8 cellular contexts compared by ENCODE assay signal in the genomic region with DNA sequence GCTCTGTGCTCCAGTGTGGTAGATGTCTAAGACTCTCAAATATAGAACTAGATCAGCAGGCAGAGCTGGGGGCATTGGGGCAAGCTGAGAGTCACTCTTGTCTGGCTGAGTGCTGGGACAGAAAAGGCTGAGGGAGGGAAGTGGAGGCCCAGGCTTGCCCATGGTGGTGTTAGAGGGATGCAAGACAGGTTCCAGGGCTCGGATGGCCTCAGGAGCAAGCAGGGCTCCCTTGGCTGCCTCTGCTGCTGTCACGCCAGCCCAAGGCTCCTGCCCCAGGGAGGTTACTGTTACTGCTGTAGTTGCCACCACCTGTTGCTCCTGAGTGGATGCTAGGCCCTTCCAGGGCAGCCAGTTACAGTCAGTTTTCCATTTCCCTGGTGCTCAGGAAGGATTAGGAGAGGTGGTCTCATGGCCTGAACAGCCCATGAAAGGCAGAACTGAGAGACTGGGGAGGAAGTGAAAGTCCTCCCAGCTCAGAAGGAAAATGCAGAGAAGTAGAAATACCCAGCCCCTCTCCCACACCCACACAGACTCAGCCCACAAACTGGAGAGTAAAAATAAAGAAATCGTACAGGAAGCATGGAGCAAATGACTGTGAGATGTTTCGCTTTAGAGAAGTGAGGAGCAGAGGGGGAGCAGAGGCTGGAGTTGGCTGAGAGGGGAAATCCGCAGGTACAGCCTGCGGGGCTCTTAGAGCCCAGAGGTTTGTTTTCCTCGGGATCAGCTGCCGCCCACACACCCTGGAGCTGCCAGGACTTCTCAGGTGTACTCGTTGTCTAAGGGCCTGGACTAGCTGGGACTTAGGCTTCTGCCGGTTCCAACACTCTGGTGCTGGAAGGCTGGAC. TPM values are rescaled to one million over a fixed set of nuclear protein-coding genes. Genes with fewer than 3 reads are reported as not detected.
DNase-seq lines count a peak whose midpoint lies in the region; ATAC-seq and TF ChIP-seq lines count a peak whose summit lies in the region.

No MANE protein-coding gene starts in this region.

- no peaks in the 10 kb centered on the region for H4K20me1 ChIP-seq in hepatocyte (ENCODE audit: insufficient read depth, poor library complexity, severe bottlenecking)

- TF ChIP-seq CTCF in activated CD8-positive, alpha-beta T cell treated with anti-CD3 and anti-CD28 coated beads for 36 hours (IDR thresholded peaks at IDR 0.05), result no peak
- no peak for TF ChIP-seq CTCF in hepatocyte (IDR thresholded peaks at IDR 0.05; ENCODE audit: poor library complexity)

- no peaks in the 10 kb centered on the region for H3K27me3 Mint-ChIP-seq in CD4-positive, CD25-positive, alpha-beta regulatory T cell
- no peaks in the 10 kb centered on the region for H3K27me3 Mint-ChIP-seq in activated CD8-positive, alpha-beta T cell treated with anti-CD3 and anti-CD28 coated beads for 36 hours

- WGBS in hepatocyte (ENCODE audit: low lambda C conversion rate, missing lambda C conversion rate), result 66% methylated on average over 10 of the region's 10 CpGs

- no peak overlapping the region for H2AFZ ChIP-seq in hepatocyte

- intact Hi-C loops in activated CD8-positive, alpha-beta T cell treated with anti-CD3 and anti-CD28 coated beads for 36 hours (cut with micrococcal nuclease), result loop anchor here (2.0 to 5.0 kb wide), 2 partner anchors 32 to 55 kb away; no protein-coding TSS in a partner anchor

- peak overlapping the region; percentile 84 to 98 (median 96) for H3K27ac Mint-ChIP-seq in CD4-positive, CD25-positive, alpha-beta regulatory T cell
- peak overlapping the region; percentile 78 for H3K27ac Mint-ChIP-seq in activated CD8-positive, alpha-beta T cell treated with anti-CD3 and anti-CD28 coated beads for 36 hours

- peaks cover 23% of the 10 kb centered on the region for H3K79me2 ChIP-seq in hepatocyte

- peak overlapping the region; percentile 93 for H3K4me3 ChIP-seq in CD4-positive, CD25-positive, alpha-beta regulatory T cell (ENCODE audit: low read depth, low read length)
- no peak overlapping the region for H3K4me3 ChIP-seq in hepatocyte

- no peaks in the 10 kb centered on the region for H3K27me3 ChIP-seq in CD4-positive, CD25-positive, alpha-beta regulatory T cell (ENCODE audit: control insufficient read depth, insufficient read depth, low read length)
- no peaks in the 10 kb centered on the region for H3K27me3 ChIP-seq in hepatocyte

- POLR2A ChIA-PET in activated CD8-positive, alpha-beta T cell treated with anti-CD3 and anti-CD28 coated beads for 36 hours (lab: Charles Lee), result interaction anchor here (0.8 to 5.3 kb wide), 6 partner anchors 12 to 79 kb away, joined by 3 to 39 read pairs (median 4); no protein-coding TSS in a partner anchor

- peak overlapping the region; percentile 95 to 99 (median 98) for H3K4me3 Mint-ChIP-seq in CD4-positive, CD25-positive, alpha-beta regulatory T cell
- H3K4me3 Mint-ChIP-seq in activated CD8-positive, alpha-beta T cell treated with anti-CD3 and anti-CD28 coated beads for 36 hours, result peak overlapping the region; percentile 70

- H3K36me3 Mint-ChIP-seq in CD4-positive, CD25-positive, alpha-beta regulatory T cell, result peaks cover 14% of the 10 kb centered on the region
- H3K36me3 Mint-ChIP-seq in activated CD8-positive, alpha-beta T cell treated with anti-CD3 and anti-CD28 coated beads for 36 hours (ENCODE audit: low read depth), result no peaks in the 10 kb centered on the region

- H3K9me2 ChIP-seq in hepatocyte (replicated peaks; ENCODE audit: insufficient read depth), result no peaks in the 10 kb centered on the region

- no peaks in the 10 kb centered on the region for H3K9me3 Mint-ChIP-seq in CD4-positive, CD25-positive, alpha-beta regulatory T cell
- H3K9me3 Mint-ChIP-seq in activated CD8-positive, alpha-beta T cell treated with anti-CD3 and anti-CD28 coated beads for 36 hours, result no peaks in the 10 kb centered on the region

- H3K4me1 ChIP-seq in CD4-positive, CD25-positive, alpha-beta regulatory T cell (ENCODE audit: control insufficient read depth, insufficient read depth, low read length, poor library complexity, severe bottlenecking), result peaks cover 85% of the 10 kb centered on the region
- H3K4me1 ChIP-seq in hepatocyte (ENCODE audit: insufficient read depth), result peaks cover 37% of the 10 kb centered on the region

- peak in 1 of 3 donors; percentile 54 for DNase-seq in CD4-positive, CD25-positive, alpha-beta regulatory T cell
- DNase-seq in activated CD8-positive, alpha-beta T cell treated with anti-CD3 and anti-CD28 coated beads for 36 hours, result peak; percentile 79
- DNase-seq in hepatocyte (ENCODE audit: low spot score), result no peak
- peak; percentile 50 for DNase-seq in stimulated activated CD4-positive, alpha-beta T cell treated with anti-CD3 and anti-CD28 coated beads, Interleukin-4, amount 100 ng/mL, for 1 hour
- DNase-seq in NCI-H1436 treated with DMSO at 0.1 percent for 48 hours (lab: John Stamatoyannopoulos, UW), result no peak
- no peak for DNase-seq in DMS 273 (lab: John Stamatoyannopoulos, UW; ENCODE audit: unreplicated experiment)

- ATAC-seq in CD4-positive, CD25-positive, alpha-beta regulatory T cell (ENCODE audit: low read depth in 2 of 2), result no peak
- ATAC-seq in HG02884 (IDR thresholded peaks at IDR 0.05; ENCODE audit: unreplicated experiment) (peak; percentile 38), GM21390 (IDR thresholded peaks at IDR 0.05; ENCODE audit: unreplicated experiment) (no peak)
- ATAC-seq in activated CD8-positive, alpha-beta T cell treated with anti-CD3 and anti-CD28 coated beads for 36 hours, result peak; percentile 31

- H3K36me3 ChIP-seq in CD4-positive, CD25-positive, alpha-beta regulatory T cell (ENCODE audit: control insufficient read depth, insufficient read depth, low read length), result peaks cover 4% of the 10 kb centered on the region
- H3K36me3 ChIP-seq in hepatocyte (replicated peaks; ENCODE audit: insufficient read depth, low read depth), result no peaks in the 10 kb centered on the region

- H3K4me1 Mint-ChIP-seq in CD4-positive, CD25-positive, alpha-beta regulatory T cell, result peaks cover 14 to 81% (median 52%) of the 10 kb centered on the region in 4 donors
- peaks cover 82% of the 10 kb centered on the region for H3K4me1 Mint-ChIP-seq in activated CD8-positive, alpha-beta T cell treated with anti-CD3 and anti-CD28 coated beads for 36 hours (ENCODE audit: low read depth)

- CTCF ChIA-PET in activated CD8-positive, alpha-beta T cell treated with anti-CD3 and anti-CD28 coated beads for 36 hours (lab: Charles Lee), result interaction anchor here (0.8 to 3.8 kb wide), 9 partner anchors 10 to 79 kb away, joined by 3 to 20 read pairs (median 6); no protein-coding TSS in a partner anchor

- H3K9me3 ChIP-seq in CD4-positive, CD25-positive, alpha-beta regulatory T cell (ENCODE audit: control insufficient read depth in 2 of 2, low read length in 2 of 2), result no peaks in the 10 kb centered on the region
- no peaks in the 10 kb centered on the region for H3K9me3 ChIP-seq in hepatocyte (ENCODE audit: low read depth)

- H3K4me2 ChIP-seq in hepatocyte, result peak overlapping the region; percentile 94

- peak overlapping the region; percentile 87 for H3K27ac ChIP-seq in CD4-positive, CD25-positive, alpha-beta regulatory T cell (ENCODE audit: insufficient read depth, low read length, poor library complexity, severe bottlenecking)
- H3K27ac ChIP-seq in hepatocyte, result peak overlapping the region; percentile 96

RNA-seq across cellular contexts. Expression of gene IL6R, which starts 2.1 kb away (rescaled TPM):
- total RNA-seq in CD4-positive, CD25-positive, alpha-beta regulatory T cell, result 135 TPM
- 10 to 100 TPM; 54.5 to 84.4 (median 62.2) TPM for polyA plus RNA-seq in CD4-positive, CD25-positive, alpha-beta regulatory T cell
- total RNA-seq in activated CD8-positive, alpha-beta T cell treated with anti-CD3 and anti-CD28 coated beads for 36 hours, result 1 to 10 TPM; 2.2 to 2.5 TPM
- total RNA-seq in hepatocyte, result 35.1 and 58.0 TPM in 2 replicates
- 38.5 and 39.2 TPM in 2 replicates for polyA plus RNA-seq in hepatocyte

Comparison
In these comparisons a context has a peak if more than half of its experiments do, and no peak if none do; other contexts are left out.
1. ATAC-seq: peak in HG02884 (single experiment) and activated CD8-positive, alpha-beta T cell treated with anti-CD3 and anti-CD28 coated beads for 36 hours (single experiment); none in CD4-positive, CD25-positive, alpha-beta regulatory T cell (0 of 2) and GM21390 (single experiment).
2. DNase-seq: peak in activated CD8-positive, alpha-beta T cell treated with anti-CD3 and anti-CD28 coated beads for 36 hours (single experiment) and stimulated activated CD4-positive, alpha-beta T cell treated with anti-CD3 and anti-CD28 coated beads, Interleukin-4, amount 100 ng/mL, for 1 hour (single experiment); none in hepatocyte (single experiment), NCI-H1436 treated with DMSO at 0.1 percent for 48 hours (single experiment) and DMS 273 (single experiment).
3. RNA of gene IL6R, which starts 2.1 kb away (total RNA-seq): 135 TPM in CD4-positive, CD25-positive, alpha-beta regulatory T cell (single experiment) and 35.1 to 58.0 TPM in hepatocyte; 2.2 to 2.5 TPM in activated CD8-positive, alpha-beta T cell treated with anti-CD3 and anti-CD28 coated beads for 36 hours; every median in the first group is over 10 times any median in the second.